In genomic region chr7:157497367-157497743, GRCh38 we compare ENCODE assay signal across 18 cellular contexts.
DNase-seq lines count a peak whose midpoint lies in the region; ATAC-seq and TF ChIP-seq lines count a peak whose summit lies in the region.
"Had no signal": no experiment of that assay in that cellular context is flagged by ENCODE, and none has a peak within 500 bp of the region (broad histone marks: within the 10 kb centered on the region; RNA-seq: fewer than 3 reads in every experiment).

No MANE protein-coding gene starts in this region.

- peak; percentile 22 for DNase-seq in activated T-cell treated with anti-CD3 and anti-CD28 coated beads, Interleukin-2, amount 50 U/mL, for 24 hours
- DNase-seq in activated T-cell treated with anti-CD3 and anti-CD28 coated beads for 4 hours (no peak), coronary artery (ENCODE audit: low spot score) (peak; percentile 31), left lobe of liver (ENCODE audit: low spot score) (peak; percentile 33), stomach (peak; percentile 19), posterior vena cava (ENCODE audit: low spot score) (no peak)
- DNase-seq: CD4-positive, CD25-positive, alpha-beta regulatory T cell; DMS79; MG63; NCI-H1417 treated with DMSO at 0.1 percent for 48 hours; NCI-H187; NCI-H446; NCI-H526; SHP77 had no signal

- TF ChIP-seq CTCF in coronary artery (IDR thresholded peaks at IDR 0.05) = no peak
- no peak for TF ChIP-seq CTCF in stomach (IDR thresholded peaks at IDR 0.05)

- H3K27ac ChIP-seq in coronary artery (no peak overlapping the region), stomach (no peak overlapping the region)
- H3K27ac ChIP-seq: HL-60 had no signal

- H3K27ac Mint-ChIP-seq in activated T-cell treated with anti-CD3 and anti-CD28 coated beads, Interleukin-2, amount 50 U/mL, for 24 hours = no peak overlapping the region
- H3K27ac Mint-ChIP-seq: CD4-positive, CD25-positive, alpha-beta regulatory T cell had no signal

- H3K36me3 ChIP-seq in stomach = no peaks in the 10 kb centered on the region
- H3K36me3 ChIP-seq: MG63 had no signal

- 81 to 95% (median 84%) methylated on average over 8 of the region's 8 CpGs for WGBS in stomach, 5 donors

- no peak overlapping the region for H3K4me3 Mint-ChIP-seq in activated T-cell treated with anti-CD3 and anti-CD28 coated beads, Interleukin-2, amount 50 U/mL, for 24 hours
- H3K4me3 Mint-ChIP-seq: CD4-positive, CD25-positive, alpha-beta regulatory T cell had no signal

- H3K4me1 Mint-ChIP-seq in activated T-cell treated with anti-CD3 and anti-CD28 coated beads, Interleukin-2, amount 50 U/mL, for 24 hours (ENCODE audit: low read depth) = peaks cover 41% of the 10 kb centered on the region

- intact Hi-C loops in stomach (cut with DNase I; ENCODE audit: low total_unique reads) (no loop called here), posterior vena cava (cut with DNase I) (no loop called here)

- H3K27me3 ChIP-seq in stomach = peaks cover 0 to 15% (median 0%) of the 10 kb centered on the region in 3 donors
- H3K27me3 ChIP-seq: MG63 had no signal

- peaks cover 20% of the 10 kb centered on the region for H3K27me3 Mint-ChIP-seq in activated T-cell treated with anti-CD3 and anti-CD28 coated beads, Interleukin-2, amount 50 U/mL, for 24 hours

- H3K9me3 Mint-ChIP-seq in activated T-cell treated with anti-CD3 and anti-CD28 coated beads, Interleukin-2, amount 50 U/mL, for 24 hours = peaks cover 2% of the 10 kb centered on the region

- H3K4me3 ChIP-seq in coronary artery (no peak overlapping the region), stomach (no peak overlapping the region)
- H3K4me3 ChIP-seq: K562, MG63 had no signal

- no peak for TF ChIP-seq EP300 in stomach (IDR thresholded peaks at IDR 0.05)

- H3K36me3 Mint-ChIP-seq in activated T-cell treated with anti-CD3 and anti-CD28 coated beads, Interleukin-2, amount 50 U/mL, for 24 hours (ENCODE audit: low read depth) = no peaks in the 10 kb centered on the region
- H3K36me3 Mint-ChIP-seq: CD4-positive, CD25-positive, alpha-beta regulatory T cell had no signal

- TF ChIP-seq POLR2A in stomach (IDR thresholded peaks at IDR 0.05) = no peak

- no peaks in the 10 kb centered on the region for H3K9me3 ChIP-seq in stomach
- H3K9me3 ChIP-seq: MG63 had no signal

- ATAC-seq in left lobe of liver = no peak
- no peak for ATAC-seq in HG03095 (IDR thresholded peaks at IDR 0.05; ENCODE audit: unreplicated experiment)
- ATAC-seq: HepG2, K562 had no signal

- H3K4me1 ChIP-seq in stomach = no peaks in the 10 kb centered on the region

Comparison
In these comparisons a context has a peak if more than half of its experiments do, and no peak if none do; other contexts are left out.
1. DNase-seq: peak in activated T-cell treated with anti-CD3 and anti-CD28 coated beads, Interleukin-2, amount 50 U/mL, for 24 hours (single experiment), coronary artery (single experiment), left lobe of liver (single experiment) and stomach (single experiment); none in activated T-cell treated with anti-CD3 and anti-CD28 coated beads for 4 hours (single experiment) and posterior vena cava (single experiment).